In genomic region chr5:134125195-134126015, GRCh38 we compare ENCODE assay signal across 9 cellular contexts. TPM values are rescaled to one million over a fixed set of nuclear protein-coding genes. Genes with fewer than 3 reads are reported as not detected.
DNase-seq lines count a peak whose midpoint lies in the region; ATAC-seq and TF ChIP-seq lines count a peak whose summit lies in the region.
"Had no signal": no experiment of that assay in that cellular context is flagged by ENCODE, and none has a peak within 500 bp of the region (broad histone marks: within the 10 kb centered on the region; RNA-seq: fewer than 3 reads in every experiment).

No MANE protein-coding gene starts in this region.

- H3K18ac ChIP-seq in IMR-90 (ENCODE audit: low read depth, low read length), result no peak overlapping the region

- H4K20me1 ChIP-seq in IMR-90 (ENCODE audit: insufficient read depth, low read length), result peaks cover 26% of the 10 kb centered on the region

- dilution Hi-C loops in IMR-90 (cut with HindIII; ENCODE audit: low sequenced_read_pairs, unreplicated experiment), result no loop called here

- peak overlapping the region; percentile 79 for H2BK5ac ChIP-seq in IMR-90 (ENCODE audit: low read depth, low read length, poor library complexity, severe bottlenecking)

- no TSS peak for BruUV-seq in IMR-90 (replicated peaks; lab: Mats Ljungman, UMichigan)

- peak overlapping the region; percentile 68 for H2BK120ac ChIP-seq in IMR-90 (ENCODE audit: low read depth, low read length)

- H3K9me3 ChIP-seq in IMR-90 (ENCODE audit: control insufficient read depth, insufficient read depth, low read length), result no peaks in the 10 kb centered on the region
- no peaks in the 10 kb centered on the region for H3K9me3 ChIP-seq in breast epithelium
- H3K9me3 ChIP-seq in lung (ENCODE audit: control insufficient read depth in 2 of 2, insufficient read depth in 1 of 2, low read length in 1 of 2), result no peaks in the 10 kb centered on the region

- TF ChIP-seq CTCF in IMR-90 (conservative IDR thresholded peaks at IDR 0.05; ENCODE audit: low read depth, low read length), result no peak
- no peak for TF ChIP-seq CTCF in breast epithelium (IDR thresholded peaks at IDR 0.05)
- no peak for TF ChIP-seq CTCF in lung (IDR thresholded peaks at IDR 0.05; ENCODE audit: control extremely low read depth, extremely low read depth)

- H3K9ac ChIP-seq in IMR-90 (ENCODE audit: low read depth, low read length), result no peak overlapping the region

- H2AK9ac ChIP-seq in IMR-90 (replicated peaks; ENCODE audit: low read depth, low read length, poor library complexity), result peak overlapping the region; percentile 96

- CTCF ChIA-PET in IMR-90 (lab: Yijun Ruan, JAX), result interaction anchor here (0.6 to 1.6 kb wide), 5 partner anchors 14 to 1495 kb away, joined by 3 to 4 read pairs (median 3); no protein-coding TSS in a partner anchor

- TF ChIP-seq RAD21 in IMR-90 (IDR thresholded peaks at IDR 0.05; ENCODE audit: low read length), result no peak

- 0% methylated on average over 5 of the region's 12 CpGs; no CpG with 5 or more reads in 1 of the 2 experiments for WGBS in IMR-90 (ENCODE audit: extremely low coverage in 2 of 2, insufficient read length in 1 of 2), 2 experiments
- WGBS in lung, 2 donors, result 49 to 64% methylated on average over 12 of the region's 12 CpGs

- in situ Hi-C loops in IMR-90 (cut with MboI; ENCODE audit: low sequenced_read_pairs), result no loop called here

- intact Hi-C loops in IMR-90 (cut with micrococcal nuclease), result no loop called here
- intact Hi-C loops in breast epithelium (cut with DNase I; ENCODE audit: low total_unique reads), result no loop called here

- peaks cover 14% of the 10 kb centered on the region for H3K4me1 ChIP-seq in IMR-90 (ENCODE audit: control insufficient read depth, insufficient read depth, low read length)
- H3K4me1 ChIP-seq in breast epithelium, result peaks cover 13 to 15% of the 10 kb centered on the region in 2 donors
- H3K4me1 ChIP-seq in lung (ENCODE audit: control insufficient read depth in 2 of 2, insufficient read depth in 2 of 2, low read length in 2 of 2), result peaks cover 9 to 32% of the 10 kb centered on the region in 2 donors

- peak overlapping the region; percentile 64; the same call in 1 of the 2 replicates for H2BK20ac ChIP-seq in IMR-90 (ENCODE audit: low read depth, low read length)

- POLR2A ChIA-PET in IMR-90 (lab: Charles Lee; ENCODE audit: unreplicated experiment), result no interaction called here

- H3K14ac ChIP-seq in IMR-90 (replicated peaks; ENCODE audit: low read depth, low read length), result peak overlapping the region; percentile 78

- 0 out of 2 replicates have a peak overlapping the region, but pooled peaks have one; percentile 14 for H4K91ac ChIP-seq in IMR-90 (ENCODE audit: insufficient read depth, low read depth, low read length)

- H3K79me1 ChIP-seq in IMR-90 (ENCODE audit: low read depth in 1 of 2, low read length in 2 of 2), result peaks cover 0 to 40% of the 10 kb centered on the region in 2 experiments; a peak in 3 of 4 replicates

- peaks cover 10% of the 10 kb centered on the region for H3K36me3 ChIP-seq in IMR-90 (ENCODE audit: control insufficient read depth, insufficient read depth, low read length)
- no peaks in the 10 kb centered on the region for H3K36me3 ChIP-seq in breast epithelium
- H3K36me3 ChIP-seq in lung (ENCODE audit: control insufficient read depth in 2 of 2, insufficient read depth in 2 of 2, low read length in 2 of 2), result peaks cover 0 to 6% of the 10 kb centered on the region in 2 donors

- peak overlapping the region; percentile 71 for H3K4ac ChIP-seq in IMR-90 (ENCODE audit: low read depth, low read length)

- H2AFZ ChIP-seq in IMR-90 (replicated peaks; ENCODE audit: low read length, poor library complexity), result peak overlapping the region; percentile 68

- no peak overlapping the region for H4K5ac ChIP-seq in IMR-90 (ENCODE audit: low read depth, low read length)

- peak overlapping the region; percentile 66 for H2AK5ac ChIP-seq in IMR-90 (ENCODE audit: low read depth, low read length)

- peak overlapping the region; percentile 59 for H3K23ac ChIP-seq in IMR-90 (ENCODE audit: low read depth, low read length)

- TF ChIP-seq POLR2A in IMR-90 (IDR thresholded peaks at IDR 0.05; ENCODE audit: low read depth, low read length), result 0 out of 2 replicates have a peak, but pooled peaks have one; percentile 24
- no peak for TF ChIP-seq POLR2A in breast epithelium (IDR thresholded peaks at IDR 0.05)

- no peak overlapping the region for H3K4me3 ChIP-seq in IMR-90 (ENCODE audit: insufficient read depth, low read depth, low read length)
- no peak overlapping the region for H3K4me3 ChIP-seq in breast epithelium
- no peak overlapping the region for H3K4me3 ChIP-seq in lung
- H3K4me3 ChIP-seq: SK-N-MC had no signal

- H3K4me2 ChIP-seq in IMR-90 (ENCODE audit: low read depth, low read length), result no peak overlapping the region

- peak overlapping the region in 1 of 2 experiments; percentile 68; a peak in 2 of 4 replicates for H4K8ac ChIP-seq in IMR-90 (ENCODE audit: low read depth in 2 of 2, low read length in 2 of 2)

- DNase-seq in A172 (ENCODE audit: low spot score) (peak; percentile 99), IMR-90 (peak; percentile 96), breast epithelium (ENCODE audit: low spot score in 2 of 2) (no peak), lung (ENCODE audit: low spot score) (no peak), inferior parietal cortex (ENCODE audit: extremely low spot score) (no peak), DMS53 (lab: John Stamatoyannopoulos, UW) (no peak)

- ATAC-seq in IMR-90 (ENCODE audit: low read depth) (peak; percentile 75), lung (ENCODE audit: insufficient read depth, low FRiP score) (no peak), GM19328 (IDR thresholded peaks at IDR 0.05; ENCODE audit: unreplicated experiment) (no peak), HG02884 (IDR thresholded peaks at IDR 0.05; ENCODE audit: unreplicated experiment) (no peak)

- H2BK15ac ChIP-seq in IMR-90 (ENCODE audit: low read depth, low read length), result no peak overlapping the region

- H3K9me1 ChIP-seq in IMR-90 (ENCODE audit: insufficient read depth, low read length), result peaks cover 34% of the 10 kb centered on the region

- H3K27ac ChIP-seq in IMR-90 (ENCODE audit: insufficient read depth, low read length) (peak overlapping the region; percentile 13), breast epithelium (peak overlapping the region; percentile 77 to 92), lung (ENCODE audit: low read depth in 1 of 2, low read length in 1 of 2) (peak overlapping the region; percentile 17 to 55)
- H3K27ac ChIP-seq: SK-N-MC had no signal

- no peaks in the 10 kb centered on the region for H3K27me3 ChIP-seq in IMR-90 (ENCODE audit: control insufficient read depth, insufficient read depth, low read length)
- H3K27me3 ChIP-seq in breast epithelium, result no peaks in the 10 kb centered on the region
- no peaks in the 10 kb centered on the region for H3K27me3 ChIP-seq in lung (ENCODE audit: control insufficient read depth, insufficient read depth)

- no peak overlapping the region for H3K56ac ChIP-seq in IMR-90 (ENCODE audit: extremely low read depth, insufficient read depth, low read length)

TF ChIP-seq in IMR-90, 13 proteins besides CTCF, POLR2A, EP300 and RAD21 (continues in another document):
- TF ChIP-seq CHD1 (IDR thresholded peaks at IDR 0.05; ENCODE audit: low read depth, low read length) (no peak), CEBPB (IDR thresholded peaks at IDR 0.05; ENCODE audit: low read depth, low read length) (no peak), RFX5 (IDR thresholded peaks at IDR 0.05; ENCODE audit: low read depth, low read length) (no peak), FOS (IDR thresholded peaks at IDR 0.05; ENCODE audit: low read depth, low read length) (peak; percentile 44; the same call in 1 of the 2 replicates), MXI1 (IDR thresholded peaks at IDR 0.05; ENCODE audit: borderline replicate concordance, low read depth, low read length) (no peak), RCOR1 (IDR thresholded peaks at IDR 0.05; ENCODE audit: insufficient replicate concordance, low read length) (no peak), USF2 (IDR thresholded peaks at IDR 0.05; ENCODE audit: low read depth, low read length) (peak; percentile 40), BHLHE40 (IDR thresholded peaks at IDR 0.05; ENCODE audit: low read depth, low read length) (peak; percentile 42; the same call in 1 of the 2 replicates), NFE2L2 (IDR thresholded peaks at IDR 0.05; ENCODE audit: low read depth, low read length) (no peak), ELK1 (IDR thresholded peaks at IDR 0.05; ENCODE audit: borderline replicate concordance, low read depth, low read length) (no peak), MAFK (IDR thresholded peaks at IDR 0.05; ENCODE audit: low read depth, low read length) (no peak)

RNA-seq across cellular contexts. Expression of gene TCF7, which starts 10.9 kb away (rescaled TPM):
- total RNA-seq in A172 (2014; rRNA removed; shearing (Covaris generic)), result 3.8 and 4.8 TPM in 2 replicates
- total RNA-seq in IMR-90 (2012; rRNA removed), result 0.83 and 1.3 TPM in 2 replicates
- polyA plus RNA-seq in IMR-90 (2012; rRNA removed), result 3.4 and 3.8 TPM in 2 replicates
- polyA plus RNA-seq in IMR-90 (2012; cell fraction: cytosol; rRNA removed), result 2.4 and 3.0 TPM in 2 replicates
- polyA plus RNA-seq in IMR-90 (2012; cell fraction: nucleus; rRNA removed; ENCODE audit: low replicate concordance), result 4.0 and 4.2 TPM in 2 replicates
- total RNA-seq in breast epithelium, result 1 to 10 TPM; 2.1 to 8.0 (median 6.6) TPM
- 1 to 10 TPM; 3.7 to 6.0 TPM for total RNA-seq in lung
- 1 to 10 TPM; 2.9 to 3.1 TPM for polyA plus RNA-seq in lung

RNA-seq across cellular contexts. Expression of gene SKP1, which starts 51.3 kb away (rescaled TPM):
- 590 and 596 TPM in 2 replicates for total RNA-seq in A172 (2014; rRNA removed; shearing (Covaris generic))
- 206 and 360 TPM in 2 replicates for total RNA-seq in IMR-90 (2012; rRNA removed)
- 512 and 618 TPM in 2 replicates for polyA plus RNA-seq in IMR-90 (2012; rRNA removed)
- 90.2 and 168 TPM in 2 replicates for polyA plus RNA-seq in IMR-90 (2012; cell fraction: cytosol; rRNA removed)
- 18.3 and 186 TPM in 2 replicates for polyA plus RNA-seq in IMR-90 (2012; cell fraction: nucleus; rRNA removed; ENCODE audit: low replicate concordance)
- 100 to 1,000 TPM; 158 to 291 (median 259) TPM for total RNA-seq in breast epithelium
- total RNA-seq in lung, result 100 to 1,000 TPM; 242 to 324 TPM
- polyA plus RNA-seq in lung, result 100 to 1,000 TPM; 149 to 551 TPM

Comparison
In these comparisons a context has a peak if more than half of its experiments do, and no peak if none do; other contexts are left out.
1. DNase-seq: peak in A172 (single experiment) and IMR-90 (single experiment); none in breast epithelium (0 of 2), lung (single experiment), inferior parietal cortex (single experiment) and DMS53 (single experiment).
2. H3K27ac ChIP-seq: peak in every context shown above with its lines; median percentile 84 in breast epithelium; 36 in lung; 13 in IMR-90.